8 cellular contexts compared by ENCODE assay signal in genomic region chr2:197433770-197434438, GRCh38. TPM values are rescaled to one million over a fixed set of nuclear protein-coding genes. Genes with fewer than 3 reads are reported as not detected.
DNase-seq lines count a peak whose midpoint lies in the region; ATAC-seq and TF ChIP-seq lines count a peak whose summit lies in the region.

No MANE protein-coding gene starts in this region.

- H3K4me1 Mint-ChIP-seq in Caco-2 (ENCODE audit: low read depth, unreplicated experiment): peaks cover 13% of the 10 kb centered on the region

- H3K36me3 Mint-ChIP-seq in Caco-2 (ENCODE audit: insufficient read depth, unreplicated experiment): peaks cover 52% of the 10 kb centered on the region

- H3K27me3 ChIP-seq in Caco-2 (replicated peaks; ENCODE audit: control insufficient read depth, insufficient read depth, low read length) (no peaks in the 10 kb centered on the region), OCI-LY3 (ENCODE audit: low read depth, low read length) (no peaks in the 10 kb centered on the region), ovary (no peaks in the 10 kb centered on the region)

- H3K9me3 ChIP-seq in Caco-2 (no peaks in the 10 kb centered on the region), OCI-LY3 (ENCODE audit: insufficient read depth, low read length) (no peaks in the 10 kb centered on the region), ovary (no peaks in the 10 kb centered on the region)

- no peak for TF ChIP-seq POLR2A in ovary (IDR thresholded peaks at IDR 0.05)

- peak overlapping the region; percentile 95 for H3K4me2 ChIP-seq in OCI-LY3 (ENCODE audit: low read length)

- peaks cover 6% of the 10 kb centered on the region; the same call in 1 of the 2 replicates for H3K4me1 ChIP-seq in Caco-2
- H3K4me1 ChIP-seq in OCI-LY3 (ENCODE audit: low read length): peaks cover 40% of the 10 kb centered on the region
- peaks cover 15% of the 10 kb centered on the region for H3K4me1 ChIP-seq in ovary (ENCODE audit: insufficient read depth)

- 0 to 1% (median 0%) methylated on average over 11 of the region's 11 CpGs for WGBS in ovary, 3 donors

- peak overlapping the region; percentile 92 for H3K4me3 Mint-ChIP-seq in Caco-2 (ENCODE audit: unreplicated experiment)

- CTCF ChIA-PET in Caco-2 (lab: Charles Lee): no interaction called here

- H3K9ac ChIP-seq in OCI-LY3 (ENCODE audit: low read length): peak overlapping the region; percentile 98

- no peaks in the 10 kb centered on the region for H3K27me3 Mint-ChIP-seq in Caco-2 (ENCODE audit: insufficient read depth, unreplicated experiment)

- H3K4me3 ChIP-seq in Caco-2 (ENCODE audit: low read depth, low read length) (peak overlapping the region; percentile 89), OCI-LY3 (ENCODE audit: low read length) (peak overlapping the region; percentile 94), ovary (peak overlapping the region; percentile 78)

- BruUV-seq in Caco-2 (replicated peaks; lab: Mats Ljungman, UMichigan): TSS peak; percentile 58

- H3K36me3 ChIP-seq in Caco-2 (ENCODE audit: control insufficient read depth, insufficient read depth, low read length) (no peaks in the 10 kb centered on the region), OCI-LY3 (replicated peaks; ENCODE audit: low read depth, low read length) (peaks cover 7% of the 10 kb centered on the region), ovary (no peaks in the 10 kb centered on the region)

- POLR2A ChIA-PET in Caco-2 (lab: Charles Lee): interaction anchor here (1.1 kb wide), 1 partner anchor 66 kb away, joined by 3 read pairs; the partner anchor contains the start of genes HSPD1 and HSPE1

- TF ChIP-seq EP300 in ovary (IDR thresholded peaks at IDR 0.05): no peak

- H3K79me2 ChIP-seq in OCI-LY3 (ENCODE audit: low read length): peaks cover 73% of the 10 kb centered on the region

- intact Hi-C loops in Caco-2 (cut with micrococcal nuclease; ENCODE audit: unreplicated experiment) (loop anchor here (1.0 to 2.0 kb wide), 2 partner anchors 11 to 27 kb away; no protein-coding TSS in a partner anchor), ovary (cut with DNase I) (loop anchor here in 2 of 4 donors (2.0 to 10.0 kb wide), 2 partner anchors 19 to 61 kb away; partner anchors contain the start of genes COQ10B (in 1 of the 2) and HSPD1 (in 1 of the 2))

- TF ChIP-seq CTCF in Caco-2 (IDR thresholded peaks at IDR 0.05; ENCODE audit: insufficient read depth in 1 of 2, low read depth in 1 of 2, low read length in 1 of 2, severe bottlenecking in 1 of 2, unreplicated experiment in 1 of 2) (no peak), OCI-LY3 (IDR thresholded peaks at IDR 0.05; ENCODE audit: low read depth, low read length) (no peak), ovary (IDR thresholded peaks at IDR 0.05) (no peak)

- H3K9me3 Mint-ChIP-seq in Caco-2 (ENCODE audit: unreplicated experiment): no peaks in the 10 kb centered on the region

- DNase-seq in Caco-2 (no peak), epithelial cell of prostate (ENCODE audit: low read depth, low spot score) (no peak), ovary (no peak), NCI-H1092 treated with DMSO at 0.1 percent for 48 hours (lab: John Stamatoyannopoulos, UW) (no peak), DMS79 treated with DMSO at 0.1 percent for 48 hours (lab: John Stamatoyannopoulos, UW) (no peak), NK-92 (lab: John Stamatoyannopoulos, UW; ENCODE audit: unreplicated experiment) (no peak)

- H3K27ac ChIP-seq in OCI-LY3 (ENCODE audit: low read length) (peak overlapping the region; percentile 76), epithelial cell of prostate (peak overlapping the region; percentile 77), ovary (peak overlapping the region; percentile 84 to 92)

- no peak for ATAC-seq in HG03108 (IDR thresholded peaks at IDR 0.05; ENCODE audit: unreplicated experiment)

- no peak overlapping the region for H2AFZ ChIP-seq in OCI-LY3 (ENCODE audit: low read depth, low read length)

- peak overlapping the region; percentile 100 for H3K27ac Mint-ChIP-seq in Caco-2 (ENCODE audit: unreplicated experiment)

- peaks cover 54% of the 10 kb centered on the region for H4K20me1 ChIP-seq in OCI-LY3 (ENCODE audit: insufficient read depth, low read length)

RNA-seq across cellular contexts. Expression of gene SF3B1, which starts 0.9 kb away (rescaled TPM):
- total RNA-seq in Caco-2 (2022): 273 and 274 TPM in 2 replicates
- total RNA-seq in ovary: 100 to 1,000 TPM; 190 to 336 (median 245) TPM
- polyA plus RNA-seq in ovary: 100 to 1,000 TPM; 189 to 245 TPM

RNA-seq across cellular contexts. Expression of gene COQ10B, which starts 19.4 kb away (rescaled TPM):
- 22.5 and 25.0 TPM in 2 replicates for total RNA-seq in Caco-2 (2022)
- 10 to 100 TPM; 16.4 to 23.1 (median 18.4) TPM for total RNA-seq in ovary
- 10 to 100 TPM; 12.8 to 16.0 TPM for polyA plus RNA-seq in ovary
